ENCODE assay signal across 20 cellular contexts in genomic region chr3:89300976-89301375, GRCh38.
"Had no signal": no experiment of that assay in that cellular context is flagged by ENCODE, and none has a peak within 500 bp of the region (broad histone marks: within the 10 kb centered on the region; RNA-seq: fewer than 3 reads in every experiment).

No MANE protein-coding gene starts in this region.

- H3K27me3 Mint-ChIP-seq: activated naive CD8-positive, alpha-beta T cell; naive thymus-derived CD8-positive, alpha-beta T cell had no signal

- H3K9me3 ChIP-seq: colonic mucosa, gastrocnemius medialis, heart right ventricle, left lung, mucosa of descending colon, neutrophil, upper lobe of right lung had no signal

- H3K4me1 ChIP-seq: colonic mucosa, gastrocnemius medialis, left lung, upper lobe of right lung had no signal

- H3K27me3 ChIP-seq: cardiac muscle cell, colonic mucosa, gastrocnemius medialis, heart right ventricle, left lung, neutrophil, upper lobe of right lung had no signal

- H3K36me3 ChIP-seq: cardiac muscle cell, colonic mucosa, gastrocnemius medialis, heart right ventricle, left lung, neutrophil, upper lobe of right lung had no signal

- H3K4me1 Mint-ChIP-seq: naive thymus-derived CD8-positive, alpha-beta T cell had no signal

- H3K27ac Mint-ChIP-seq: activated naive CD8-positive, alpha-beta T cell; naive thymus-derived CD8-positive, alpha-beta T cell had no signal

- H3K4me3 ChIP-seq: cardiac muscle cell, colonic mucosa, gastrocnemius medialis, heart right ventricle, left lung, mucosa of descending colon, upper lobe of right lung had no signal

- ATAC-seq: gastrocnemius medialis; heart right ventricle; left lung; mucosa of descending colon; naive thymus-derived CD8-positive, alpha-beta T cell; upper lobe of right lung had no signal

- H3K4me3 Mint-ChIP-seq: activated naive CD8-positive, alpha-beta T cell; naive thymus-derived CD8-positive, alpha-beta T cell had no signal

- H3K36me3 Mint-ChIP-seq: activated naive CD8-positive, alpha-beta T cell; naive thymus-derived CD8-positive, alpha-beta T cell had no signal

- H3K27ac ChIP-seq: cardiac muscle cell, colonic mucosa, gastrocnemius medialis, heart right ventricle, left lung, neutrophil, upper lobe of right lung had no signal

- DNase-seq: activated CD4-positive, alpha-beta T cell treated with anti-CD3 and anti-CD28 coated beads, Interleukin-2, amount 50 U/mL, for 48 hours; activated CD4-positive, CD25-positive, alpha-beta regulatory T cell treated with anti-CD3 and anti-CD28 coated beads, Interleukin-2, amount 50 U/mL, for 72 hours; activated gamma-delta T cell; activated T-cell treated with anti-CD3 and anti-CD28 coated beads, Interleukin-2, amount 50 U/mL, for 48 hours; colonic mucosa; effector CD4-positive, alpha-beta T cell; gastrocnemius medialis; heart right ventricle; islet precursor cell; left lung; mucosa of descending colon; naive thymus-derived CD8-positive, alpha-beta T cell; posterior cingulate gyrus; stimulated activated CD4-positive, alpha-beta T cell treated with anti-CD3 and anti-CD28 coated beads, Interleukin-12 subunit alpha, Interleukin-12 subunit beta, amount 100 ng/mL, for 4 hours; stimulated activated CD4-positive, alpha-beta T cell treated with anti-CD3 and anti-CD28 coated beads, Interleukin-2, amount 100 ng/mL, for 48 hours; stimulated activated naive CD4-positive, alpha-beta T cell treated with Interleukin-2 at 50 U/mL for 16 hours; upper lobe of right lung had no signal
